Comparison of ENCODE assay signal across 18 cellular contexts in the genomic region with DNA sequence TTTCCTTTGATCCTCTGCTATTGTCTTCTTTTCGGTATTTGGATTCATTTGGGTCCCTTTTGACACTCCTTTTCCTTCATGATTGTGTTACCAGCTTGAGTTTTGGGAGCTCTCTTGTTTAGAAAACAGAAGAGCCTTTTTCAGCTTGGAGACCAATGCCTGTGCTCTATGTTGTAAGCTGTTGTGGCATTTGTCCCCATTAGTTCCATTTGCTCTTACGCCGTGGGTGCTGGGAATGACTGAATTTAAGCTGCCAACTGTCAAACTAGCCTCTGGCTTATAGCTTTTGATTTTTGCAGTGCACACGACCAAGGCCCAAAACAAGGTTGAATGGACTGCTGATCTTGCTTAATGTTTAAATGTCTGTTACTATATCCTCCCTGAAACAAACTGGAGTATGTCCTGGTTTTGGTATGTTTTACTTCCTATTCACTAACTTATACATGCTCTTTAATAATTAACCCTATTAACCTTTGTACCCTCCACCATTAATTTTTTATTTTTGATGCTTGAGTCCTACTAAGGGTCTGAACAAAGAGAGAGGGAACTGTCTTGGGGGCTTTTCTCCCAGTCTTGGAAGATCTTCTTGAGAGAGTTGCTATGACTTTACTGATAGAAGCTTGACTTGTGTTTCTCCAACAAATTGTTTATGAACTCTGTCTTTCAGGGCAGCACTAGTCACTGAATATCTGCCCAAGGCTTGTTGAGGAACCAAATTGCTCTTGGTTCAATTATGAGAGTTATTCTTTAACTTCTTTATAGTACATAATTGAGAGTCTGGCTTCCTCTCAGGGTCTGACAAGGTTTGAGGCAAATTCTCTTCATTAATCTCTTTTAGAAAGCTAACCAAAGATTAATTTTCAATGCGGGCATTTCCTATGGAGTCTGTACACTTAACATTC.
DNase-seq lines count a peak whose midpoint lies in the region; ATAC-seq and TF ChIP-seq lines count a peak whose summit lies in the region.
"Had no signal": no experiment of that assay in that cellular context is flagged by ENCODE, and none has a peak within 500 bp of the region (broad histone marks: within the 10 kb centered on the region; RNA-seq: fewer than 3 reads in every experiment).

No MANE protein-coding gene starts in this region.

- TF ChIP-seq CTCF in dorsolateral prefrontal cortex (IDR thresholded peaks at IDR 0.05 in 54 of 56, conservative IDR thresholded peaks at IDR 0.05 in 2 of 56; ENCODE audit: low read depth in 1 of 56, partially characterized antibody in 56 of 56) (no peak), heart right ventricle (IDR thresholded peaks at IDR 0.05) (no peak)

- DNase-seq in KBM-7 (peak; percentile 12), dorsolateral prefrontal cortex (no peak), medulla oblongata (ENCODE audit: extremely low spot score) (peak; percentile 37), heart right ventricle (no peak), SHP77 (lab: John Stamatoyannopoulos, UW) (no peak)
- DNase-seq: activated CD4-positive, alpha-beta T cell treated with anti-CD3 and anti-CD28 coated beads for 4 hours; activated CD8-positive, alpha-beta memory T cell treated with anti-CD3 and anti-CD28 coated beads, Interleukin-2, amount 10 ng/mL, durations not matched to agents 7 days and 5 days; activated naive CD8-positive, alpha-beta T cell treated with anti-CD3 and anti-CD28 coated beads for 36 hours; BE2C; islet precursor cell; NCI-H82; occipital lobe; SW 1271; thyroid gland had no signal

- H3K36me3 ChIP-seq in heart right ventricle = no peaks in the 10 kb centered on the region
- H3K36me3 ChIP-seq: BE2C, right atrium auricular region, thyroid gland had no signal

- peak overlapping the region in 54 of 59 donors; percentile 10 to 86 (median 67) for H3K27ac ChIP-seq in dorsolateral prefrontal cortex
- H3K27ac ChIP-seq in temporal lobe (ENCODE audit: low read depth, low read length) = peak overlapping the region; percentile 52
- no peak overlapping the region for H3K27ac ChIP-seq in heart right ventricle
- H3K27ac ChIP-seq: right atrium auricular region, thyroid gland had no signal

- ATAC-seq in heart right ventricle (no peak), HG03139 (IDR thresholded peaks at IDR 0.05; ENCODE audit: unreplicated experiment) (no peak)
- ATAC-seq: activated CD8-positive, alpha-beta memory T cell treated with anti-CD3 and anti-CD28 coated beads, Interleukin-2, amount 10 ng/mL, durations not matched to agents 7 days and 5 days; stimulated activated effector memory CD8-positive, alpha-beta T cell treated with anti-CD3 and anti-CD28 coated beads, Interleukin-12 subunit alpha, Interleukin-12 subunit beta, amount 100 ng/mL, for 72 hours had no signal

- no peaks in the 10 kb centered on the region for H3K9me3 ChIP-seq in heart right ventricle
- H3K9me3 ChIP-seq: BE2C, right atrium auricular region, thyroid gland had no signal

- H3K4me3 ChIP-seq in dorsolateral prefrontal cortex (peak overlapping the region in 2 of 59 donors; percentile 3 to 4), heart right ventricle (no peak overlapping the region)
- H3K4me3 ChIP-seq: right atrium auricular region, thyroid gland had no signal

- WGBS in heart right ventricle, 2 donors = 64 to 75% methylated on average over 5 of the region's 5 CpGs

- H3K27me3 ChIP-seq in dorsolateral prefrontal cortex (no peaks in the 10 kb centered on the region), heart right ventricle (peaks cover 0 to 3% (median 0%) of the 10 kb centered on the region in 7 donors)
- H3K27me3 ChIP-seq: BE2C, right atrium auricular region, thyroid gland had no signal

- in situ Hi-C loops in KBM-7 (cut with MboI; ENCODE audit: low pct_unique_long_range_greater_than_20kb, low sequenced_read_pairs) = no loop called here

- peaks cover 0 to 8% (median 0%) of the 10 kb centered on the region in 9 donors for H3K4me1 ChIP-seq in heart right ventricle
- H3K4me1 ChIP-seq: BE2C, right atrium auricular region, thyroid gland had no signal

- intact Hi-C loops in dorsolateral prefrontal cortex (cut with DNase I) (no loop called here), heart right ventricle (cut with DNase I) (no loop called here)

Comparison
In these comparisons a context has a peak if more than half of its experiments do, and no peak if none do; other contexts are left out.
1. DNase-seq: peak in KBM-7 (single experiment) and medulla oblongata (single experiment); none in dorsolateral prefrontal cortex (0 of 10), heart right ventricle (0 of 2) and SHP77 (0 of 2).
2. H3K27ac ChIP-seq: peak in dorsolateral prefrontal cortex (54 of 59) and temporal lobe (single experiment); none in heart right ventricle (0 of 10).